ENCODE assay signal across 4 cellular contexts in genomic region chr6:107084446-107084845, GRCh38.
TF ChIP-seq lines count a peak whose summit lies in the region.

No MANE protein-coding gene starts in this region.

TF ChIP-seq in HEK293, 187 proteins besides CTCF, POLR2A, EP300 and RAD21:
- TF ChIP-seq SP2 (tag by site-specific recombination; IDR thresholded peaks at IDR 0.05), result peak; percentile 23; the same call in 1 of the 2 replicates

TF ChIP-seq in WTC11, 78 proteins besides CTCF, POLR2A, EP300 and RAD21:
- TF ChIP-seq NFYB (CRISPR knock-in tag; conservative IDR thresholded peaks at IDR 0.05; ENCODE audit: low read depth), result peak; percentile 52
TF ChIP-seq in WTC11: peak in this region for 1; not testable (repeated sequence) for 77.

TF ChIP-seq in K562, 482 proteins besides CTCF, POLR2A, EP300 and RAD21:
- peak; percentile 55 for TF ChIP-seq NFYB (IDR thresholded peaks at IDR 0.05; ENCODE audit: extremely low read depth, insufficient read length)
- TF ChIP-seq ASH1L (IDR thresholded peaks at IDR 0.05; ENCODE audit: borderline replicate concordance, low read depth, partially characterized antibody), result peak; percentile 60
- TF ChIP-seq C11orf30 (IDR thresholded peaks at IDR 0.05; ENCODE audit: low read depth), result peak; percentile 26
- peak; percentile 15; the same call in 1 of the 2 replicates for TF ChIP-seq MAFG (tag; conservative IDR thresholded peaks at IDR 0.05)
- peak; percentile 51; the same call in 1 of the 2 replicates for TF ChIP-seq CHAMP1 (IDR thresholded peaks at IDR 0.05)
- peak; percentile 71 for TF ChIP-seq ZNF316 (IDR thresholded peaks at IDR 0.05)

TF ChIP-seq in HepG2, 621 proteins besides CTCF, POLR2A, EP300 and RAD21:
- TF ChIP-seq NFYB (CRISPR knock-in tag; IDR thresholded peaks at IDR 0.05) (peak; percentile 17; the same call in 1 of the 2 replicates), MAFF (IDR thresholded peaks at IDR 0.05; ENCODE audit: low read depth, low read length) (0 out of 2 replicates have a peak, but pooled peaks have one; percentile 19), MAFK (conservative IDR thresholded peaks at IDR 0.05 in 1 of 2, IDR thresholded peaks at IDR 0.05 in 1 of 2; ENCODE audit: low read length in 2 of 2) (peak in 1 of 2 experiments; percentile 51; a peak in 2 of 4 replicates)
